Comparison of ENCODE assay signal across 13 cellular contexts in the genomic region with DNA sequence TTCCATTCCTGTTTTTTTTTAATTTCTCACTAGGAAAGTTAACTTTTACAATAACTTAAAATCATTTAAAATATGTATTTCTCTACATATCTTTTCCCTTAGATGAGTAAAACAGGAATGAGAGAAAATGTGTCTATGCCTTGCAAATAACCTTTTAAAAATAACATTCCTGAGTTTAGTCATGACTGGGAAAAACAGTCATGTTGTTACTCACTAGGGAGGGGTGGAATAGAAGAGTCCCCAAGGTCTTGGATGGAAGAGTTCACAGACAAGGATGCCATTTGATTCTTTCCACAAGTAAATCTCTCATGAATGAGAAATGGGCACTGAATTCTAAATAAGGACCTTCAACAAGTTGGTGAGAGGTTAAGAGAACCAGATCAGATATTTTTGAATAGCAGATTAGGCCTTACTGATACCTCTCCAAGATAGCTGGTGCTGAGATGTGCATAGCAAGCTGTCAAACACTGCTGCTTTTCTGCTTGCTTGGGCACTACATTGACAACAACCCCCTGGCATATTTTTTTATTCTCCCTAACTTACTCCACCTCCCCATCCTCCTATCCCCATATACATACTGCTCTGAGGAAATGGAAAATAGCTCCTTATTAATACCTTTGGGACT. TPM values are rescaled to one million over a fixed set of nuclear protein-coding genes. Genes with fewer than 3 reads are reported as not detected.
A peak's percentile ranks its signal among the peaks of the same experiment; 100 is the strongest.
DNase-seq lines count a peak whose midpoint lies in the region; ATAC-seq and TF ChIP-seq lines count a peak whose summit lies in the region.
"Had no signal": no experiment of that assay in that cellular context is flagged by ENCODE, and none has a peak within 500 bp of the region (broad histone marks: within the 10 kb centered on the region; RNA-seq: fewer than 3 reads in every experiment).

No MANE protein-coding gene starts in this region.

- H3K36me3 ChIP-seq in GM23248 (ENCODE audit: low read depth) = peaks cover 74% of the 10 kb centered on the region

- H3K4me2 ChIP-seq in GM23248 (ENCODE audit: unreplicated experiment) = peak overlapping the region; percentile 78

- no peak for ATAC-seq in GM18861 (IDR thresholded peaks at IDR 0.05; ENCODE audit: unreplicated experiment)
- no peak for ATAC-seq in GM19463 (IDR thresholded peaks at IDR 0.05; ENCODE audit: unreplicated experiment)
- ATAC-seq: effector memory CD8-positive, alpha-beta T cell; stimulated activated naive CD8-positive, alpha-beta T cell treated with anti-CD3 and anti-CD28 coated beads, Interleukin-15, Interleukin-2, amounts not matched to agents 100 U/mL and 50 U/mL, for 24 hours had no signal

- DNase-seq in GM23248 (peak; percentile 92), amniotic epithelial cell (ENCODE audit: low read depth) (peak; percentile 71), foreskin fibroblast (peak; percentile 63 to 85), stromal cell of bone marrow (ENCODE audit: low read depth) (peak; percentile 92), NCI-H187 treated with DMSO at 0.1 percent for 48 hours (lab: John Stamatoyannopoulos, UW) (no peak)
- no peak for DNase-seq in stimulated activated CD4-positive, alpha-beta T cell treated with anti-CD3 and anti-CD28 coated beads, Interleukin-2, amount 100 ng/mL, for 24 hours
- DNase-seq: activated CD4-positive, alpha-beta T cell treated with anti-CD3 and anti-CD28 coated beads, Interleukin-2, amount 50 U/mL, for 1 hour; effector memory CD8-positive, alpha-beta T cell; NCI-H1694 treated with DMSO at 0.1 percent for 48 hours; stimulated activated CD4-positive, alpha-beta T cell treated with anti-CD3 and anti-CD28 coated beads, Interleukin-1b, Interleukin-23, amount 100 ng/mL, for 48 hours; stimulated activated naive CD8-positive, alpha-beta T cell treated with anti-CD3 and anti-CD28 coated beads, Interleukin-15, Interleukin-2, amounts not matched to agents 100 U/mL and 50 U/mL, for 24 hours had no signal

- peak overlapping the region; percentile 71 for H3K9ac ChIP-seq in GM23248

- peaks cover 37% of the 10 kb centered on the region for H3K4me1 ChIP-seq in GM23248 (ENCODE audit: insufficient read depth)

- TF ChIP-seq CTCF in foreskin fibroblast (IDR thresholded peaks at IDR 0.05; ENCODE audit: low read depth, low read length) = no peak

- H3K4me3 ChIP-seq in GM23248 = peak overlapping the region; percentile 52
- no peak overlapping the region for H3K4me3 ChIP-seq in foreskin fibroblast (ENCODE audit: low read depth in 1 of 2, low read length in 2 of 2)

- H4K20me1 ChIP-seq in GM23248 (ENCODE audit: insufficient read depth) = no peaks in the 10 kb centered on the region

- peaks cover 24% of the 10 kb centered on the region for H3K79me2 ChIP-seq in GM23248 (ENCODE audit: insufficient read depth)

- no peaks in the 10 kb centered on the region for H3K9me3 ChIP-seq in GM23248 (ENCODE audit: low read depth)

- H2AFZ ChIP-seq in GM23248 = no peak overlapping the region

- peak overlapping the region; percentile 94 for H3K27ac ChIP-seq in GM23248

- in situ Hi-C loops in GM23248 (cut with MboI) = no loop called here

- no peaks in the 10 kb centered on the region for H3K27me3 ChIP-seq in GM23248 (replicated peaks; ENCODE audit: insufficient read depth)

- no peaks in the 10 kb centered on the region for H3K9me2 ChIP-seq in GM23248 (ENCODE audit: insufficient read depth)

- peaks cover 68% of the 10 kb centered on the region for H3F3A ChIP-seq in GM23248 (ENCODE audit: insufficient read depth)

RNA-seq across cellular contexts. Expression of a gene that starts 25.1 kb away (rescaled TPM):
- 197 and 263 TPM in 2 replicates for total RNA-seq in GM23248 (2014; rRNA removed; shearing (Covaris generic))
- 140 and 154 TPM in 2 replicates for polyA plus RNA-seq in GM23248 (2016; fragmentation: Nextera tagmentation; extraction: Ambion mirVana)

RNA-seq across cellular contexts. Expression of a gene that starts 43.3 kb away (rescaled TPM):
- 5.7 and 15.7 TPM in 2 replicates for total RNA-seq in GM23248 (2014; rRNA removed; shearing (Covaris generic))
- polyA plus RNA-seq in GM23248 (2016; fragmentation: Nextera tagmentation; extraction: Ambion mirVana) = 5.6 and 6.8 TPM in 2 replicates

RNA-seq across cellular contexts. Expression of a gene that starts 43.4 kb away (rescaled TPM):
- total RNA-seq in GM23248 (2014; rRNA removed; shearing (Covaris generic)) = 3,138 and 3,826 TPM in 2 replicates
- polyA plus RNA-seq in GM23248 (2016; fragmentation: Nextera tagmentation; extraction: Ambion mirVana) = 588 and 627 TPM in 2 replicates

Comparison
In these comparisons a context has a peak if more than half of its experiments do, and no peak if none do; other contexts are left out.
1. DNase-seq: peak in GM23248 (single experiment), amniotic epithelial cell (single experiment), foreskin fibroblast (2 of 2) and stromal cell of bone marrow (single experiment); none in stimulated activated CD4-positive, alpha-beta T cell treated with anti-CD3 and anti-CD28 coated beads, Interleukin-2, amount 100 ng/mL, for 24 hours (0 of 2) and NCI-H187 treated with DMSO at 0.1 percent for 48 hours (single experiment).